ENCODE assay signal across 8 cellular contexts in the genomic region with DNA sequence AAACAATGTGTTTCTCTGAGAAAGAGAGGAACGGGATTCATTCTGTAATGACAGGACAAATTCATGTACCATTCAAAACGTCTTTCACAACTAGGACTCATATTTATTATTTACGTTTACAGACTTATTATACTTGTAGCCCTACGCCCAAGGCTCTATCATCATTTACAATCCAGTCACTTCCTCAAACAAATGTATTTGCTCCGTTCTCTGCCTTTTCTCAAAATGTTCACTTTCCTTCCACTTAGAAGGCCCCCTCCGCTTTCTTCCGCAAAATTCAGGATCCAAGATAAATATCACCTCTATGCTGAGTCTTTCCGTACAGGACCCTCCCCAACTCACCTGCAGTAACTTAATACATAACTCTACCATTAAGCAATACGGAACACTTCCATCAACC. TPM values are rescaled to one million over a fixed set of nuclear protein-coding genes. Genes with fewer than 3 reads are reported as not detected.
DNase-seq lines count a peak whose midpoint lies in the region; ATAC-seq and TF ChIP-seq lines count a peak whose summit lies in the region.

No MANE protein-coding gene starts in this region.

- H3K4me3 Mint-ChIP-seq in activated T-helper 2 cell treated with anti-CD3 and anti-CD28 coated beads, Interferon-gamma antibody, Interleukin-2, Interleukin-4, amounts not matched to agents 10 μg/mL and 5 μg/mL and 100 μg/mL, durations not matched to agents 14 hours and 24 hours and 36 hours (ENCODE audit: low read depth), result no peak overlapping the region

- no peaks in the 10 kb centered on the region for H3K9me3 ChIP-seq in cardiac muscle cell (ENCODE audit: low read depth)
- H3K9me3 ChIP-seq in ascending aorta, result no peaks in the 10 kb centered on the region
- H3K9me3 ChIP-seq in right lobe of liver, result no peaks in the 10 kb centered on the region

- H3K4me1 ChIP-seq in cardiac muscle cell (ENCODE audit: low read depth) (peaks cover 6% of the 10 kb centered on the region), ascending aorta (peaks cover 4 to 14% of the 10 kb centered on the region in 2 donors), right lobe of liver (peaks cover 0 to 22% (median 6%) of the 10 kb centered on the region in 4 donors), urinary bladder (ENCODE audit: insufficient read depth) (no peaks in the 10 kb centered on the region)

- TF ChIP-seq CTCF in cardiac muscle cell (IDR thresholded peaks at IDR 0.05; ENCODE audit: low read depth, low read length) (no peak), ascending aorta (IDR thresholded peaks at IDR 0.05) (no peak), right lobe of liver (IDR thresholded peaks at IDR 0.05) (no peak)

- 2% methylated on average over 9 of the region's 9 CpGs for WGBS in right lobe of liver (ENCODE audit: insufficient coverage, low coverage, low lambda C conversion rate, missing lambda C conversion rate)
- WGBS in urinary bladder, result 2% methylated on average over 9 of the region's 9 CpGs

- H3K27ac ChIP-seq in cardiac muscle cell (peak overlapping the region; percentile 91), ascending aorta (peak overlapping the region; percentile 90 to 96), right lobe of liver (peak overlapping the region; percentile 66 to 85 (median 77)), urinary bladder (ENCODE audit: low read depth) (peak overlapping the region; percentile 93)

- DNase-seq in cardiac muscle cell (ENCODE audit: low read depth in 1 of 2, low spot score in 1 of 2) (no peak), left ventricle myocardium superior (no peak), ascending aorta (ENCODE audit: low spot score in 2 of 2) (no peak), right lobe of liver (no peak), NCI-H748 treated with DMSO at 0.1 percent for 48 hours (lab: John Stamatoyannopoulos, UW) (no peak)
- no peak for DNase-seq in activated T-helper 2 cell treated with anti-CD3 and anti-CD28 coated beads, Interferon-gamma antibody, Interleukin-2, Interleukin-4, amounts not matched to agents 10 μg/mL and 5 μg/mL and 100 μg/mL, durations not matched to agents 14 hours and 24 hours and 36 hours (ENCODE audit: low spot score)

- no peak for ATAC-seq in left ventricle myocardium superior
- ATAC-seq in right lobe of liver, result no peak
- no peak for ATAC-seq in GM19328 (IDR thresholded peaks at IDR 0.05; ENCODE audit: unreplicated experiment)

- no peak for TF ChIP-seq POLR2A in right lobe of liver (IDR thresholded peaks at IDR 0.05)

- H3K27me3 ChIP-seq in cardiac muscle cell, result no peaks in the 10 kb centered on the region
- H3K27me3 ChIP-seq in ascending aorta, result no peaks in the 10 kb centered on the region
- no peaks in the 10 kb centered on the region for H3K27me3 ChIP-seq in right lobe of liver

- H3K4me1 Mint-ChIP-seq in activated T-helper 2 cell treated with anti-CD3 and anti-CD28 coated beads, Interferon-gamma antibody, Interleukin-2, Interleukin-4, amounts not matched to agents 10 μg/mL and 5 μg/mL and 100 μg/mL, durations not matched to agents 14 hours and 24 hours and 36 hours (ENCODE audit: low read depth), result peaks cover 22% of the 10 kb centered on the region

- peaks cover 38% of the 10 kb centered on the region for H3K36me3 Mint-ChIP-seq in activated T-helper 2 cell treated with anti-CD3 and anti-CD28 coated beads, Interferon-gamma antibody, Interleukin-2, Interleukin-4, amounts not matched to agents 10 μg/mL and 5 μg/mL and 100 μg/mL, durations not matched to agents 14 hours and 24 hours and 36 hours (ENCODE audit: low read depth)

- H3K4me3 ChIP-seq in cardiac muscle cell (peak overlapping the region; percentile 61), ascending aorta (peak overlapping the region; percentile 82 to 95), right lobe of liver (peak overlapping the region; percentile 66 to 87 (median 75)), urinary bladder (ENCODE audit: low read depth, low read length) (peak overlapping the region; percentile 74)

- no peaks in the 10 kb centered on the region for H3K27me3 Mint-ChIP-seq in activated T-helper 2 cell treated with anti-CD3 and anti-CD28 coated beads, Interferon-gamma antibody, Interleukin-2, Interleukin-4, amounts not matched to agents 10 μg/mL and 5 μg/mL and 100 μg/mL, durations not matched to agents 14 hours and 24 hours and 36 hours (ENCODE audit: low read depth)

- H3K36me3 ChIP-seq in cardiac muscle cell (peaks cover 6% of the 10 kb centered on the region), ascending aorta (peaks cover 0 to 8% of the 10 kb centered on the region in 2 donors), right lobe of liver (peaks cover 0 to 16% (median 3%) of the 10 kb centered on the region in 4 donors), urinary bladder (ENCODE audit: insufficient read depth) (no peaks in the 10 kb centered on the region)

- H3K9me3 Mint-ChIP-seq in activated T-helper 2 cell treated with anti-CD3 and anti-CD28 coated beads, Interferon-gamma antibody, Interleukin-2, Interleukin-4, amounts not matched to agents 10 μg/mL and 5 μg/mL and 100 μg/mL, durations not matched to agents 14 hours and 24 hours and 36 hours, result peaks cover 11% of the 10 kb centered on the region

- H3K27ac Mint-ChIP-seq in activated T-helper 2 cell treated with anti-CD3 and anti-CD28 coated beads, Interferon-gamma antibody, Interleukin-2, Interleukin-4, amounts not matched to agents 10 μg/mL and 5 μg/mL and 100 μg/mL, durations not matched to agents 14 hours and 24 hours and 36 hours, result no peak overlapping the region

- intact Hi-C loops in left ventricle myocardium superior (cut with micrococcal nuclease), result no loop called here
- intact Hi-C loops in ascending aorta (cut with DNase I), result loop anchor here (1.0 to 10.0 kb wide), 3 partner anchors 212 to 1221 kb away; a partner anchor contains a TSS
- intact Hi-C loops in right lobe of liver (cut with DNase I), result no loop called here
- intact Hi-C loops in activated T-helper 2 cell treated with anti-CD3 and anti-CD28 coated beads, Interferon-gamma antibody, Interleukin-2, Interleukin-4, amounts not matched to agents 10 μg/mL and 5 μg/mL and 100 μg/mL, durations not matched to agents 14 hours and 24 hours and 36 hours (cut with micrococcal nuclease), result loop anchor here (2.0 kb wide), 1 partner anchor 23 kb away; no protein-coding TSS in a partner anchor

RNA-seq across cellular contexts. Expression of a gene that starts 0.7 kb away (rescaled TPM):
- total RNA-seq in cardiac muscle cell (30.3 and 45.8 TPM in 2 replicates), left ventricle myocardium superior (47.0 TPM), ascending aorta (15.3 TPM), right lobe of liver (10 to 100 TPM; 13.2 to 27.7 (median 20.2) TPM), urinary bladder (136 TPM)
- polyA plus RNA-seq in cardiac muscle cell (46.1 and 69.7 TPM in 2 replicates), urinary bladder (76.8 TPM)
- total RNA-seq in activated T-helper 2 cell treated with anti-CD3 and anti-CD28 coated beads, Interferon-gamma antibody, Interleukin-2, Interleukin-4, amounts not matched to agents 10 μg/mL and 5 μg/mL and 100 μg/mL, durations not matched to agents 14 hours and 24 hours and 36 hours, result 94.0 and 97.0 TPM in 2 replicates

Comparison
In these comparisons a context has a peak if more than half of its experiments do, and no peak if none do; other contexts are left out.
1. intact Hi-C loops: an anchor here in ascending aorta (1.0 to 10.0 kb wide) and activated T-helper 2 cell treated with anti-CD3 and anti-CD28 coated beads, Interferon-gamma antibody, Interleukin-2, Interleukin-4, amounts not matched to agents 10 μg/mL and 5 μg/mL and 100 μg/mL, durations not matched to agents 14 hours and 24 hours and 36 hours (2.0 kb wide); none called in left ventricle myocardium superior and right lobe of liver.